ENCODE assay signal across 1 cellular context in genomic region chr3:142007710-142008399, GRCh38.
TF ChIP-seq lines count a peak whose summit lies in the region.

No MANE protein-coding gene starts in this region.

TF ChIP-seq in WTC11, 78 proteins besides CTCF, POLR2A, EP300 and RAD21 (continued from another document):
- TF ChIP-seq PRDM15 (CRISPR knock-in tag; IDR thresholded peaks at IDR 0.05) = no peak
TF ChIP-seq in WTC11: peak in this region for 1.
